Comparison of ENCODE assay signal across 1 cellular context in genomic region chr15:75661041-75661778, GRCh38.
A peak's percentile ranks its signal among the peaks of the same experiment; 100 is the strongest.
TF ChIP-seq lines count a peak whose summit lies in the region.

No MANE protein-coding gene starts in this region.

TF ChIP-seq in H1, 55 proteins besides CTCF, POLR2A, EP300 and RAD21:
- TF ChIP-seq SIN3A (conservative IDR thresholded peaks at IDR 0.05 in 1 of 2, IDR thresholded peaks at IDR 0.05 in 1 of 2; ENCODE audit: low read depth in 1 of 2, low read length in 2 of 2) (no peak), CBX5 (IDR thresholded peaks at IDR 0.05; ENCODE audit: low read depth, low read length) (no peak), RBBP5 (IDR thresholded peaks at IDR 0.05; ENCODE audit: borderline replicate concordance, low read depth, low read length) (no peak), TAF1 (IDR thresholded peaks at IDR 0.05; ENCODE audit: low read depth, low read length) (0 out of 2 replicates have a peak, but pooled peaks have one; percentile 36), SIX5 (IDR thresholded peaks at IDR 0.05; ENCODE audit: low read depth, low read length) (no peak), TEAD4 (IDR thresholded peaks at IDR 0.05; ENCODE audit: low read depth, low read length) (peak; percentile 63), GABPA (IDR thresholded peaks at IDR 0.05; ENCODE audit: borderline replicate concordance, insufficient read depth, low read length) (no peak), SP1 (IDR thresholded peaks at IDR 0.05; ENCODE audit: low read depth, low read length) (no peak), CHD1 (IDR thresholded peaks at IDR 0.05; ENCODE audit: low read depth, low read length) (no peak), MAFK (IDR thresholded peaks at IDR 0.05; ENCODE audit: low read depth, low read length) (no peak), KDM4A (IDR thresholded peaks at IDR 0.05; ENCODE audit: low read depth, low read length, severe bottlenecking) (no peak), SP4 (IDR thresholded peaks at IDR 0.05; ENCODE audit: low read length) (no peak), NRF1 (IDR thresholded peaks at IDR 0.05; ENCODE audit: low read depth, low read length) (no peak), ZNF274 (IDR thresholded peaks at IDR 0.05; ENCODE audit: borderline replicate concordance, extremely low read depth, low read length) (no peak), JUN (IDR thresholded peaks at IDR 0.05; ENCODE audit: low read depth, low read length) (no peak), GTF2F1 (IDR thresholded peaks at IDR 0.05; ENCODE audit: borderline replicate concordance, low read depth, low read length) (no peak)
- TF ChIP-seq, protein P1, sequence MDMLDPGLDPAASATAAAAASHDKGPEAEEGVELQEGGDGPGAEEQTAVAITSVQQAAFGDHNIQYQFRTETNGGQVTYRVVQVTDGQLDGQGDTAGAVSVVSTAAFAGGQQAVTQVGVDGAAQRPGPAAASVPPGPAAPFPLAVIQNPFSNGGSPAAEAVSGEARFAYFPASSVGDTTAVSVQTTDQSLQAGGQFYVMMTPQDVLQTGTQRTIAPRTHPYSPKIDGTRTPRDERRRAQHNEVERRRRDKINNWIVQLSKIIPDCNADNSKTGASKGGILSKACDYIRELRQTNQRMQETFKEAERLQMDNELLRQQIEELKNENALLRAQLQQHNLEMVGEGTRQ (IDR thresholded peaks at IDR 0.05; ENCODE audit: low read length) = no peak
TF ChIP-seq in H1: peak in this region for 2.
